In genomic region chr17:62600805-62601204, GRCh38 we compare ENCODE assay signal across 22 cellular contexts. TPM values are rescaled to one million over a fixed set of nuclear protein-coding genes. Genes with fewer than 3 reads are reported as not detected.
DNase-seq lines count a peak whose midpoint lies in the region; ATAC-seq and TF ChIP-seq lines count a peak whose summit lies in the region.
"Had no signal": no experiment of that assay in that cellular context is flagged by ENCODE, and none has a peak within 500 bp of the region (broad histone marks: within the 10 kb centered on the region; RNA-seq: fewer than 3 reads in every experiment).

No MANE protein-coding gene starts in this region.

- TF ChIP-seq CTCF in left ventricle myocardium inferior (IDR thresholded peaks at IDR 0.05; ENCODE audit: borderline replicate concordance) (no peak), right atrium auricular region (IDR thresholded peaks at IDR 0.05) (no peak), neural progenitor cell (IDR thresholded peaks at IDR 0.05) (no peak)

- no peak overlapping the region for H3K4me2 ChIP-seq in neural progenitor cell

- H3K36me3 ChIP-seq in left ventricle myocardium inferior (peaks cover 89% of the 10 kb centered on the region), right atrium auricular region (peaks cover 49% of the 10 kb centered on the region), neural progenitor cell (peaks cover 23% of the 10 kb centered on the region)

- ATAC-seq in left lobe of liver = peak; percentile 25
- ATAC-seq in GM21723 (IDR thresholded peaks at IDR 0.05; ENCODE audit: unreplicated experiment) = no peak
- ATAC-seq: PC-3 had no signal

- DNase-seq in left ventricle myocardium inferior (no peak), right atrium auricular region (ENCODE audit: low spot score) (no peak), left lobe of liver (ENCODE audit: low spot score) (no peak), neural progenitor cell (ENCODE audit: low spot score) (no peak), NOMO-1 treated with dmso at 0.1 percent for 144 hours (lab: John Stamatoyannopoulos, UW; ENCODE audit: unreplicated experiment) (no peak), NCI-H345 (lab: John Stamatoyannopoulos, UW) (no peak), middle frontal gyrus (ENCODE audit: extremely low spot score, low spot score) (no peak)
- DNase-seq: 8988T; AML-193; C1 segment of cervical spinal cord; Calu3; CD8-positive, alpha-beta memory T cell; DMS153; NCI-H1105 treated with DMSO at 0.1 percent for 48 hours; NCI-H2029 treated with DMSO at 0.1 percent for 48 hours; NCI-H446; NCI-H526; PC-3; SHP77 treated with DMSO at 0.1 percent for 48 hours had no signal

- H3K27ac Mint-ChIP-seq in neural progenitor cell = no peak overlapping the region
- H3K27ac Mint-ChIP-seq: IgD-negative memory B cell had no signal

- H3K79me2 ChIP-seq in neural progenitor cell (ENCODE audit: low read depth) = no peaks in the 10 kb centered on the region

- no peaks in the 10 kb centered on the region for H3K27me3 Mint-ChIP-seq in neural progenitor cell (ENCODE audit: insufficient read depth, low read depth)
- H3K27me3 Mint-ChIP-seq: CD8-positive, alpha-beta memory T cell; IgD-negative memory B cell had no signal

- H3K27ac ChIP-seq in left ventricle myocardium inferior (replicated peaks) = peak overlapping the region; percentile 3
- H3K27ac ChIP-seq in right atrium auricular region = no peak overlapping the region
- peak overlapping the region; percentile 38 for H3K27ac ChIP-seq in neural progenitor cell
- H3K27ac ChIP-seq: SK-N-MC had no signal

- no peaks in the 10 kb centered on the region for H4K20me1 ChIP-seq in neural progenitor cell (ENCODE audit: low read depth)

- peaks cover 57% of the 10 kb centered on the region for H3K36me3 Mint-ChIP-seq in neural progenitor cell

- H3K4me1 ChIP-seq in left ventricle myocardium inferior = peaks cover 16% of the 10 kb centered on the region
- no peaks in the 10 kb centered on the region for H3K4me1 ChIP-seq in right atrium auricular region
- no peaks in the 10 kb centered on the region for H3K4me1 ChIP-seq in neural progenitor cell

- intact Hi-C loops in left ventricle myocardium inferior (cut with micrococcal nuclease) = no loop called here

- no peak overlapping the region for H3K9ac ChIP-seq in neural progenitor cell

- H3K27me3 ChIP-seq in left ventricle myocardium inferior (ENCODE audit: low read depth) = no peaks in the 10 kb centered on the region
- no peaks in the 10 kb centered on the region for H3K27me3 ChIP-seq in right atrium auricular region
- H3K27me3 ChIP-seq in neural progenitor cell = no peaks in the 10 kb centered on the region

- H3K9me3 Mint-ChIP-seq in neural progenitor cell = peaks cover 14% of the 10 kb centered on the region
- H3K9me3 Mint-ChIP-seq: CD8-positive, alpha-beta memory T cell had no signal

- H3F3A ChIP-seq in neural progenitor cell (ENCODE audit: low read depth) = peaks cover 3% of the 10 kb centered on the region

- no peaks in the 10 kb centered on the region for H3K4me1 Mint-ChIP-seq in neural progenitor cell
- H3K4me1 Mint-ChIP-seq: CD8-positive, alpha-beta memory T cell; IgD-negative memory B cell had no signal

- H2AFZ ChIP-seq in neural progenitor cell (replicated peaks) = no peak overlapping the region

- no peaks in the 10 kb centered on the region for H3K9me3 ChIP-seq in left ventricle myocardium inferior (replicated peaks)
- no peaks in the 10 kb centered on the region for H3K9me3 ChIP-seq in right atrium auricular region
- peaks cover 4% of the 10 kb centered on the region for H3K9me3 ChIP-seq in neural progenitor cell (ENCODE audit: low read depth)

- H3K4me3 Mint-ChIP-seq in neural progenitor cell = no peak overlapping the region
- H3K4me3 Mint-ChIP-seq: CD8-positive, alpha-beta memory T cell; IgD-negative memory B cell had no signal

- H3K4me3 ChIP-seq in left ventricle myocardium inferior = no peak overlapping the region
- no peak overlapping the region for H3K4me3 ChIP-seq in right atrium auricular region
- no peak overlapping the region for H3K4me3 ChIP-seq in neural progenitor cell
- H3K4me3 ChIP-seq: SK-N-MC had no signal

RNA-seq across cellular contexts. Expression of gene MRC2, which starts 26.7 kb away (rescaled TPM):
- total RNA-seq in left ventricle myocardium inferior (22.8 TPM), right atrium auricular region (10 to 100 TPM; 43.8 to 46.7 TPM), left lobe of liver (2.3 TPM), neural progenitor cell (ENCODE audit: low replicate concordance) (24.6 and 88.2 TPM in 2 replicates)

Comparison
In these comparisons a context has a peak if more than half of its experiments do, and no peak if none do; other contexts are left out.
1. H3K27ac ChIP-seq: peak in left ventricle myocardium inferior (single experiment) and neural progenitor cell (single experiment); none in right atrium auricular region (0 of 2).